In the genomic region with DNA sequence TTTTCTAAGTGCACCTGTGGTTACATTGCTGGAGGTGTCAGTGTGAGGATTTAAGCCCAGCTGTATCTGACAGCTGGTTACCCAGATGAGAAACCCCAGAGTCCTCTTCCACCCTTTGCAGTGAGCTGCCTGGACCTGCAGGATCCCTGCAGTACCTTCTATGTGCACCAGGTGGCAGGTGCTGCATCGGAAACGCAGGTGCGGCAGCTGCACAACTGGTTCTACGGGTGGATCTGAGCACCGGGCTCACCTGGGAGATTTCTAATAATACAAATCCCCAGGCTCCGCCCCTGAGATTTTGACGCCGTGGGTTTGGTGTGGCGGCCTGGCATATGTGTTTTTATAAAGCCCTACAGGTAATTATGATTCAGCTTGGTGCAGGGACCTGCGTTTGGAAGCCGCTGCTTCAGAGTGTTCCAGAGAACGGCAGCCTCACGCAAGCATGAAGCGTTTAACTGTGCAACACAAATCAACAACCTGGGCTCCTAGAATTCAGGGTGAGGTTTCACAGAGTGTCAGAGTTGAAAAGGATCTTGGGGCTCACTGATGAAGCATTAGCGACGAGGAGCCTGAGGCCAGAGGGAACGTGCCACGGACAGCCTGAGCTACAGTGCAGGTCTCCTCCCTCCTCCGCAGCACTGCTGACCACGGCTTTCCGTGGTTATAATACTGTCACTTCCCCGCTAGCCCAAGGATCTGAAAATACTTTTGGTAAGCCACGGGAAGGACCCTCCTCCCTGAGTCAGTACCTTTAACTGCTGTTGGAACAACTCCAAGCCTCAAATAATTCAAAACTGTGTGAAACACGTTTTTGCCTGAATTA, we compare ENCODE assay signal across 8 cellular contexts.
DNase-seq lines count a peak whose midpoint lies in the region; ATAC-seq and TF ChIP-seq lines count a peak whose summit lies in the region.

No MANE protein-coding gene starts in this region.

- H3K9me3 Mint-ChIP-seq in activated naive CD8-positive, alpha-beta T cell treated with anti-CD3 and anti-CD28 coated beads, Interleukin-2, amount 50 U/mL, for 24 hours, result no peaks in the 10 kb centered on the region

- peaks cover 4% of the 10 kb centered on the region for H3K27me3 ChIP-seq in iPS-15b (ENCODE audit: control insufficient read depth, insufficient read depth, low read length)

- no peaks in the 10 kb centered on the region for H3K36me3 ChIP-seq in iPS-15b (ENCODE audit: control insufficient read depth, insufficient read depth, low read length)

- no peaks in the 10 kb centered on the region for H3K9me3 ChIP-seq in iPS-15b (ENCODE audit: control insufficient read depth, insufficient read depth, low read length)

- no peak overlapping the region for H3K4me3 Mint-ChIP-seq in activated naive CD8-positive, alpha-beta T cell treated with anti-CD3 and anti-CD28 coated beads, Interleukin-2, amount 50 U/mL, for 24 hours

- peak; percentile 91 for TF ChIP-seq CTCF in GM12872 (IDR thresholded peaks at IDR 0.05; ENCODE audit: insufficient read depth, low read depth, low read length)

- DNase-seq in NCI-H1048 (lab: John Stamatoyannopoulos, UW), result peak; percentile 68
- peak; percentile 87 for DNase-seq in SW480 (ENCODE audit: low spot score)
- peak; percentile 73 for DNase-seq in activated naive CD8-positive, alpha-beta T cell treated with anti-CD3 and anti-CD28 coated beads, Interleukin-2, amount 50 U/mL, for 24 hours
- DNase-seq in stimulated activated CD4-positive, alpha-beta T cell treated with anti-CD3 and anti-CD28 coated beads, Interleukin-1b, Interleukin-23, amount 100 ng/mL, for 24 hours (ENCODE audit: low read depth in 4 of 4, low spot score in 1 of 4), result peak; percentile 27 to 66 (median 53)
- no peak for DNase-seq in C1 segment of cervical spinal cord (lab: John Stamatoyannopoulos, UW)

- H3K4me1 Mint-ChIP-seq in activated naive CD8-positive, alpha-beta T cell treated with anti-CD3 and anti-CD28 coated beads, Interleukin-2, amount 50 U/mL, for 24 hours, result peaks cover 6% of the 10 kb centered on the region

- ATAC-seq in HG02588 (IDR thresholded peaks at IDR 0.05; ENCODE audit: unreplicated experiment), result peak; percentile 87
- peak; percentile 78 for ATAC-seq in activated naive CD8-positive, alpha-beta T cell treated with anti-CD3 and anti-CD28 coated beads, Interleukin-2, amount 50 U/mL, for 24 hours

- H3K4me1 ChIP-seq in iPS-15b (ENCODE audit: control insufficient read depth, insufficient read depth, low read length), result no peaks in the 10 kb centered on the region

- H3K36me3 Mint-ChIP-seq in activated naive CD8-positive, alpha-beta T cell treated with anti-CD3 and anti-CD28 coated beads, Interleukin-2, amount 50 U/mL, for 24 hours (ENCODE audit: low read depth), result no peaks in the 10 kb centered on the region

- H3K27ac Mint-ChIP-seq in activated naive CD8-positive, alpha-beta T cell treated with anti-CD3 and anti-CD28 coated beads, Interleukin-2, amount 50 U/mL, for 24 hours, result no peak overlapping the region

- no peak overlapping the region for H3K4me3 ChIP-seq in iPS-15b (ENCODE audit: low read depth, low read length)

- H3K27me3 Mint-ChIP-seq in activated naive CD8-positive, alpha-beta T cell treated with anti-CD3 and anti-CD28 coated beads, Interleukin-2, amount 50 U/mL, for 24 hours, result peaks cover 43% of the 10 kb centered on the region

- peak overlapping the region; percentile 32 for H3K9ac ChIP-seq in iPS-15b (ENCODE audit: low read depth, low read length)

Comparison
In these comparisons a context has a peak if more than half of its experiments do, and no peak if none do; other contexts are left out.
1. DNase-seq: peak in NCI-H1048 (single experiment), SW480 (single experiment), activated naive CD8-positive, alpha-beta T cell treated with anti-CD3 and anti-CD28 coated beads, Interleukin-2, amount 50 U/mL, for 24 hours (single experiment) and stimulated activated CD4-positive, alpha-beta T cell treated with anti-CD3 and anti-CD28 coated beads, Interleukin-1b, Interleukin-23, amount 100 ng/mL, for 24 hours (4 of 4); none in C1 segment of cervical spinal cord (0 of 14).